Comparison of ENCODE assay signal across 10 cellular contexts in genomic region chr9:132877447-132877817, GRCh38. TPM values are rescaled to one million over a fixed set of nuclear protein-coding genes. Genes with fewer than 3 reads are reported as not detected.
A peak's percentile ranks its signal among the peaks of the same experiment; 100 is the strongest.
DNase-seq lines count a peak whose midpoint lies in the region; ATAC-seq, FAIRE-seq and TF ChIP-seq lines count a peak whose summit lies in the region.
"Had no signal": no experiment of that assay in that cellular context is flagged by ENCODE, and none has a peak within 500 bp of the region (broad histone marks: within the 10 kb centered on the region; RNA-seq: fewer than 3 reads in every experiment).

No MANE protein-coding gene starts in this region.

- no peaks in the 10 kb centered on the region for H3K27me3 ChIP-seq in keratinocyte (ENCODE audit: control insufficient read depth, extremely low read depth, insufficient read depth, low read length)
- H3K27me3 ChIP-seq in stomach smooth muscle (ENCODE audit: control insufficient read depth in 1 of 2, insufficient read depth in 2 of 2, low read length in 2 of 2) = no peaks in the 10 kb centered on the region

- H4K20me1 ChIP-seq in keratinocyte (ENCODE audit: control insufficient read depth, extremely low read depth, insufficient read depth, low read length) = no peaks in the 10 kb centered on the region

- H3K4me1 ChIP-seq in keratinocyte (ENCODE audit: control insufficient read depth, extremely low read depth, insufficient read depth, low read length) = peaks cover 9% of the 10 kb centered on the region
- peaks cover 21% of the 10 kb centered on the region for H3K4me1 ChIP-seq in stomach smooth muscle (ENCODE audit: control insufficient read depth, insufficient read depth, low read length)

- H3K4me1 Mint-ChIP-seq in T-helper 1 cell treated with Interleukin-12 subunit alpha and Interleukin-12 subunit beta and Interleukin-4 antibody, amounts not matched to agents 30 μg/mL and 1 μg/mL, for 36 hours (ENCODE audit: low read depth) = peaks cover 15% of the 10 kb centered on the region
- H3K4me1 Mint-ChIP-seq in activated naive CD8-positive, alpha-beta T cell (ENCODE audit: low read depth) = peaks cover 10% of the 10 kb centered on the region

- H3K9me3 Mint-ChIP-seq in T-helper 1 cell treated with Interleukin-12 subunit alpha and Interleukin-12 subunit beta and Interleukin-4 antibody, amounts not matched to agents 30 μg/mL and 1 μg/mL, for 36 hours = no peaks in the 10 kb centered on the region
- no peaks in the 10 kb centered on the region for H3K9me3 Mint-ChIP-seq in activated naive CD8-positive, alpha-beta T cell (ENCODE audit: low read depth)

- FAIRE-seq in keratinocyte (lab: Jason Lieb, UNC) = no peak
- FAIRE-seq: A204.1 had no signal

- H3K27ac ChIP-seq in keratinocyte (ENCODE audit: control insufficient read depth, insufficient read depth, low read length) (no peak overlapping the region), stomach smooth muscle (ENCODE audit: low read length) (peak overlapping the region; percentile 95)

- no peak for ATAC-seq in GM19452 (IDR thresholded peaks at IDR 0.05; ENCODE audit: unreplicated experiment)

- H3K27me3 Mint-ChIP-seq in T-helper 1 cell treated with Interleukin-12 subunit alpha and Interleukin-12 subunit beta and Interleukin-4 antibody, amounts not matched to agents 30 μg/mL and 1 μg/mL, for 36 hours (ENCODE audit: low read depth) = peaks cover 6% of the 10 kb centered on the region
- H3K27me3 Mint-ChIP-seq in activated naive CD8-positive, alpha-beta T cell = no peaks in the 10 kb centered on the region

- dilution Hi-C loops in keratinocyte (cut with MboI; ENCODE audit: extremely low pct_ligation_motif_present, low sequenced_read_pairs) = no loop called here

- H3K36me3 Mint-ChIP-seq in T-helper 1 cell treated with Interleukin-12 subunit alpha and Interleukin-12 subunit beta and Interleukin-4 antibody, amounts not matched to agents 30 μg/mL and 1 μg/mL, for 36 hours (ENCODE audit: low read depth) = no peaks in the 10 kb centered on the region
- H3K36me3 Mint-ChIP-seq in activated naive CD8-positive, alpha-beta T cell = no peaks in the 10 kb centered on the region

- H3K79me2 ChIP-seq in keratinocyte (ENCODE audit: control insufficient read depth, insufficient read depth, low read length) = no peaks in the 10 kb centered on the region

- peak overlapping the region; percentile 95 for H2AFZ ChIP-seq in keratinocyte (ENCODE audit: control insufficient read depth, low read length)

- H3K36me3 ChIP-seq in keratinocyte (ENCODE audit: control insufficient read depth in 2 of 2, extremely low read depth in 1 of 2, insufficient read depth in 2 of 2, low read length in 2 of 2) (no peaks in the 10 kb centered on the region), stomach smooth muscle (ENCODE audit: control insufficient read depth in 2 of 2, insufficient read depth in 2 of 2, low read length in 2 of 2) (no peaks in the 10 kb centered on the region)

- H3K9me3 ChIP-seq in keratinocyte (ENCODE audit: control insufficient read depth, low read depth, low read length) (no peaks in the 10 kb centered on the region), stomach smooth muscle (ENCODE audit: control insufficient read depth in 2 of 2, low read length in 2 of 2) (no peaks in the 10 kb centered on the region)

- DNase-seq in T-helper 1 cell = no peak
- DNase-seq in keratinocyte (ENCODE audit: low read depth, low spot score) = no peak
- no peak for DNase-seq in effector CD4-positive, alpha-beta T cell
- DNase-seq in SK-N-DZ (ENCODE audit: low spot score) = no peak
- DNase-seq: cortex of kidney had no signal

- H3K4me3 Mint-ChIP-seq in T-helper 1 cell treated with Interleukin-12 subunit alpha and Interleukin-12 subunit beta and Interleukin-4 antibody, amounts not matched to agents 30 μg/mL and 1 μg/mL, for 36 hours = peak overlapping the region; percentile 72
- peak overlapping the region; percentile 83 for H3K4me3 Mint-ChIP-seq in activated naive CD8-positive, alpha-beta T cell

- H3K27ac Mint-ChIP-seq in T-helper 1 cell treated with Interleukin-12 subunit alpha and Interleukin-12 subunit beta and Interleukin-4 antibody, amounts not matched to agents 30 μg/mL and 1 μg/mL, for 36 hours = no peak overlapping the region
- no peak overlapping the region for H3K27ac Mint-ChIP-seq in activated naive CD8-positive, alpha-beta T cell

- TF ChIP-seq CTCF in keratinocyte (optimal IDR thresholded peaks at IDR 0.05 in 1 of 3, IDR thresholded peaks at IDR 0.05 in 1 of 3, conservative IDR thresholded peaks at IDR 0.05 in 1 of 3; ENCODE audit: extremely low read depth in 1 of 3, insufficient read depth in 2 of 3, low read length in 3 of 3) = no peak

- peak overlapping the region; percentile 71 for H3K4me2 ChIP-seq in keratinocyte (ENCODE audit: control insufficient read depth, extremely low read depth, insufficient read depth, low read depth, low read length)

- no peaks in the 10 kb centered on the region for H3K9me1 ChIP-seq in keratinocyte (ENCODE audit: control insufficient read depth, extremely low read depth, insufficient read depth, low read length)

- H3K9ac ChIP-seq in keratinocyte (ENCODE audit: control insufficient read depth, extremely low read depth, insufficient read depth, low read length) (peak overlapping the region; percentile 94), stomach smooth muscle (ENCODE audit: low read length in 2 of 2) (peak overlapping the region; percentile 93 to 98)

- H3K4me3 ChIP-seq in keratinocyte (ENCODE audit: control insufficient read depth in 2 of 3, extremely low read depth in 1 of 3, insufficient read depth in 2 of 3, low read depth in 1 of 3, low read length in 3 of 3) (peak overlapping the region; percentile 87 to 94 (median 93)), stomach smooth muscle (ENCODE audit: low read length in 2 of 2) (peak overlapping the region; percentile 94 to 96)

RNA-seq across cellular contexts. Expression of gene AK8, which starts 0.7 kb away (rescaled TPM):
- 0.24 to 0.41 TPM (median 0.32 TPM) in 3 replicates for polyA plus RNA-seq in keratinocyte
- not detected for polyA plus RNA-seq in keratinocyte (2011; ENCODE audit: low read depth)
- 0.33 and 0.39 TPM in 2 replicates for polyA plus RNA-seq in keratinocyte (2011; cell fraction: cytosol; rRNA removed)
- polyA plus RNA-seq in keratinocyte (2011; cell fraction: nucleus; rRNA removed) = 0.42 and 0.91 TPM in 2 replicates
- 0.23 and 0.56 TPM in 2 replicates for polyA plus RNA-seq in keratinocyte (2012; ENCODE audit: low replicate concordance)
- polyA minus RNA-seq in keratinocyte = 0.16 to 0.75 TPM (median 0.16 TPM) in 3 replicates
- polyA minus RNA-seq in keratinocyte (2011; cell fraction: cytosol; rRNA and poly(A)+ RNA removed) = not detected
- polyA minus RNA-seq in keratinocyte (2011; cell fraction: nucleus; rRNA and poly(A)+ RNA removed) = 0.63 and 0.93 TPM in 2 replicates
- 0.14 TPM in 1 of 2 replicates, not detected in the other for polyA plus RNA-seq in SK-N-DZ (2014; cell fraction: cytosol; rRNA removed)
- polyA plus RNA-seq in SK-N-DZ (2014; cell fraction: nucleus; rRNA removed) = not detected in 2 replicates

RNA-seq across cellular contexts. Expression of gene SPACA9, which starts 1.3 kb away (rescaled TPM):
- polyA plus RNA-seq in keratinocyte = 2.9 to 4.7 TPM (median 3.6 TPM) in 3 replicates
- 1.0 TPM for polyA plus RNA-seq in keratinocyte (2011; ENCODE audit: low read depth)
- 5.9 and 6.8 TPM in 2 replicates for polyA plus RNA-seq in keratinocyte (2011; cell fraction: cytosol; rRNA removed)
- 4.9 and 5.2 TPM in 2 replicates for polyA plus RNA-seq in keratinocyte (2011; cell fraction: nucleus; rRNA removed)
- 3.3 and 4.5 TPM in 2 replicates for polyA plus RNA-seq in keratinocyte (2012; ENCODE audit: low replicate concordance)
- polyA minus RNA-seq in keratinocyte = 2.1 to 8.9 TPM (median 4.1 TPM) in 3 replicates
- polyA minus RNA-seq in keratinocyte (2011; cell fraction: cytosol; rRNA and poly(A)+ RNA removed) = 3.3 TPM
- polyA minus RNA-seq in keratinocyte (2011; cell fraction: nucleus; rRNA and poly(A)+ RNA removed) = 1.3 and 1.8 TPM in 2 replicates
- polyA plus RNA-seq in SK-N-DZ (2014; cell fraction: cytosol; rRNA removed) = 1.3 and 3.0 TPM in 2 replicates
- polyA plus RNA-seq in SK-N-DZ (2014; cell fraction: nucleus; rRNA removed) = 0.60 and 0.62 TPM in 2 replicates
